In the genomic region with DNA sequence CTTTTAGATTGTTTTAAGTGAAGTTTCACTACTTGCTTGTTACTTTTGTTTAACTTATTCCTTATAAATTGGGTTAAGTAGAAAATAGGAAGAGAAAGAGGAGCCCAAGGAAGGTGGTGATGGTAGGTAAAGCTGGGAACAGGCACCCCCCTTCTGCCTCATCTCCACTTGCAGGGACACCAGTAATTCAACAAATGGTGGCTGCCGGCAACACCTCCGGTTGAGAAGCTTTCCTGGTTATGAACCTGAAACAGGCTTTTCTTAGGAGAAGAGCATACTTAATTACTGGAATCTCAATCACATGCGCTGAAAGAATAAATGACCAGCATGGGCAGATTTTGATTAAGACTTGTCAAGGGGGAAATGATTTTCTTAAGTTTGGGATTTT, we compare ENCODE assay signal across 11 cellular contexts.
A peak's percentile ranks its signal among the peaks of the same experiment; 100 is the strongest.
DNase-seq lines count a peak whose midpoint lies in the region; ATAC-seq and TF ChIP-seq lines count a peak whose summit lies in the region.
"Had no signal": no experiment of that assay in that cellular context is flagged by ENCODE, and none has a peak within 500 bp of the region (broad histone marks: within the 10 kb centered on the region; RNA-seq: fewer than 3 reads in every experiment).

No MANE protein-coding gene starts in this region.

- H2AFZ ChIP-seq in SK-N-SH (ENCODE audit: low read depth) (0 out of 2 replicates have a peak overlapping the region, but pooled peaks have one; percentile 88), smooth muscle cell (ENCODE audit: low read depth) (peak overlapping the region; percentile 31)

- no peak for TF ChIP-seq RAD21 in SK-N-SH (IDR thresholded peaks at IDR 0.05; ENCODE audit: low read length)

- H3K27ac ChIP-seq in SK-N-SH (ENCODE audit: low read depth in 2 of 2, low read length in 1 of 2) = no peak overlapping the region; a peak in 1 of 4 replicates
- peak overlapping the region; percentile 80 for H3K27ac ChIP-seq in SJSA1
- H3K27ac ChIP-seq in endodermal cell (ENCODE audit: low read depth, low read length) = no peak overlapping the region
- H3K27ac ChIP-seq in smooth muscle cell (ENCODE audit: low read depth) = peak overlapping the region; percentile 99
- no peak overlapping the region for H3K27ac ChIP-seq in upper lobe of left lung

- no peaks in the 10 kb centered on the region for H3K27me3 Mint-ChIP-seq in endodermal cell (ENCODE audit: insufficient read depth)

- H3K4me3 Mint-ChIP-seq in endodermal cell = no peak overlapping the region

- no peaks in the 10 kb centered on the region for H4K20me1 ChIP-seq in SK-N-SH (ENCODE audit: insufficient read depth)
- H4K20me1 ChIP-seq in smooth muscle cell (ENCODE audit: low read depth) = no peaks in the 10 kb centered on the region

- H3K4me2 ChIP-seq in SK-N-SH (no peak overlapping the region), smooth muscle cell (peak overlapping the region; percentile 44)

- H3K79me2 ChIP-seq in SK-N-SH (ENCODE audit: insufficient read depth) = no peaks in the 10 kb centered on the region
- H3K79me2 ChIP-seq in smooth muscle cell (ENCODE audit: low read depth) = no peaks in the 10 kb centered on the region

- H3K27me3 ChIP-seq in SK-N-SH (ENCODE audit: insufficient read depth) = no peaks in the 10 kb centered on the region
- no peaks in the 10 kb centered on the region for H3K27me3 ChIP-seq in SJSA1 (replicated peaks)
- no peaks in the 10 kb centered on the region for H3K27me3 ChIP-seq in endodermal cell (ENCODE audit: control insufficient read depth, insufficient read depth, low read length, poor library complexity, severe bottlenecking)
- H3K27me3 ChIP-seq in smooth muscle cell (ENCODE audit: low read depth) = no peaks in the 10 kb centered on the region
- H3K27me3 ChIP-seq in upper lobe of left lung = no peaks in the 10 kb centered on the region

- H3K9me2 ChIP-seq in SK-N-SH = no peaks in the 10 kb centered on the region

- no peaks in the 10 kb centered on the region for H3K9me3 Mint-ChIP-seq in endodermal cell

- H3K36me3 ChIP-seq in SK-N-SH (replicated peaks in 1 of 2; ENCODE audit: control insufficient read depth in 1 of 2, insufficient read depth in 2 of 2, low read length in 1 of 2) = no peaks in the 10 kb centered on the region
- no peaks in the 10 kb centered on the region for H3K36me3 ChIP-seq in SJSA1
- no peaks in the 10 kb centered on the region for H3K36me3 ChIP-seq in endodermal cell (ENCODE audit: control insufficient read depth, insufficient read depth, low read length)
- H3K36me3 ChIP-seq in smooth muscle cell (ENCODE audit: low read depth) = no peaks in the 10 kb centered on the region
- no peaks in the 10 kb centered on the region for H3K36me3 ChIP-seq in upper lobe of left lung

- TF ChIP-seq CTCF in SK-N-SH (IDR thresholded peaks at IDR 0.05) (no peak), endodermal cell (conservative IDR thresholded peaks at IDR 0.05) (no peak), smooth muscle cell (IDR thresholded peaks at IDR 0.05; ENCODE audit: borderline replicate concordance, insufficient read depth, poor library complexity, severe bottlenecking) (no peak), upper lobe of left lung (IDR thresholded peaks at IDR 0.05) (no peak)

- H3K4me3 ChIP-seq in SK-N-SH (ENCODE audit: low read depth in 2 of 2, low read length in 1 of 2) (no peak overlapping the region), SJSA1 (no peak overlapping the region), endodermal cell (ENCODE audit: low read length) (no peak overlapping the region), smooth muscle cell (no peak overlapping the region), upper lobe of left lung (no peak overlapping the region)

- H3K27ac Mint-ChIP-seq in endodermal cell = peak overlapping the region; percentile 66

- POLR2A ChIA-PET in SK-N-SH (lab: Yijun Ruan, JAX) = no interaction called here

- H3K9ac ChIP-seq in SK-N-SH (no peak overlapping the region), endodermal cell (ENCODE audit: extremely low read depth, low read length, poor library complexity, severe bottlenecking) (no peak overlapping the region), smooth muscle cell (ENCODE audit: low read depth) (peak overlapping the region; percentile 88)

- H3F3A ChIP-seq in SK-N-SH (replicated peaks; ENCODE audit: insufficient read depth) (peaks cover 19% of the 10 kb centered on the region), smooth muscle cell (ENCODE audit: low read depth) (peaks cover 36% of the 10 kb centered on the region)

- TF ChIP-seq POLR2A in upper lobe of left lung (IDR thresholded peaks at IDR 0.05) = no peak

- no peaks in the 10 kb centered on the region for H3K36me3 Mint-ChIP-seq in endodermal cell (ENCODE audit: low read depth)

- ATAC-seq in SK-N-SH treated with all-trans-retinoic acid at 6 μM for 48 hours (no peak), HG03025 (IDR thresholded peaks at IDR 0.05; ENCODE audit: low FRiP score, unreplicated experiment) (no peak), upper lobe of left lung (ENCODE audit: low FRiP score in 2 of 2) (no peak)

- H3K9me3 ChIP-seq in SK-N-SH (no peaks in the 10 kb centered on the region), SJSA1 (replicated peaks) (no peaks in the 10 kb centered on the region), endodermal cell (ENCODE audit: control insufficient read depth, low read length) (no peaks in the 10 kb centered on the region), smooth muscle cell (replicated peaks; ENCODE audit: low read depth) (no peaks in the 10 kb centered on the region), upper lobe of left lung (no peaks in the 10 kb centered on the region)

- CTCF ChIA-PET in SK-N-SH (lab: Yijun Ruan, JAX) = no interaction called here

- DNase-seq in SK-N-SH = no peak
- peak in 1 of 2 experiments; percentile 29 for DNase-seq in SJSA1 (ENCODE audit: low read depth in 1 of 2, low spot score in 2 of 2)
- DNase-seq in endodermal cell = no peak
- no peak for DNase-seq in smooth muscle cell (lab: John Stamatoyannopoulos, UW; ENCODE audit: unreplicated experiment)
- DNase-seq in NOMO-1 (lab: John Stamatoyannopoulos, UW; ENCODE audit: unreplicated experiment in 2 of 2) = no peak
- DNase-seq in upper lobe of left lung = no peak
- DNase-seq: GF-D8, NCI-H187, SHP77 treated with DMSO at 0.1 percent for 48 hours had no signal

- TF ChIP-seq EP300 in SK-N-SH (IDR thresholded peaks at IDR 0.05; ENCODE audit: borderline replicate concordance in 1 of 2, low read depth in 1 of 2, low read length in 1 of 2) = no peak
- TF ChIP-seq EP300 in upper lobe of left lung (IDR thresholded peaks at IDR 0.05) = no peak

- 79% methylated on average over 3 of the region's 3 CpGs for WGBS in SK-N-SH (ENCODE audit: low lambda C conversion rate)
- WGBS in endodermal cell (ENCODE audit: insufficient coverage in 1 of 2, insufficient read length in 1 of 2), 2 experiments = 59 to 75% methylated on average over 3 of the region's 3 CpGs
- 75% methylated on average over 3 of the region's 3 CpGs for WGBS in smooth muscle cell (ENCODE audit: low lambda C conversion rate)
- WGBS in upper lobe of left lung, 2 donors = 94 to 96% methylated on average over 3 of the region's 3 CpGs

- H3K4me1 Mint-ChIP-seq in endodermal cell = peaks cover 38% of the 10 kb centered on the region

- H3K4me1 ChIP-seq in SK-N-SH (ENCODE audit: control insufficient read depth in 1 of 2, insufficient read depth in 2 of 2, low read depth in 1 of 2, low read length in 1 of 2) = peaks cover 12 to 23% of the 10 kb centered on the region in 2 experiments; a peak in 3 of 4 replicates
- peaks cover 57% of the 10 kb centered on the region for H3K4me1 ChIP-seq in SJSA1 (replicated peaks)
- H3K4me1 ChIP-seq in endodermal cell (ENCODE audit: control insufficient read depth, insufficient read depth, low read length) = peaks cover 3% of the 10 kb centered on the region
- peaks cover 43% of the 10 kb centered on the region for H3K4me1 ChIP-seq in smooth muscle cell (ENCODE audit: low read depth)
- H3K4me1 ChIP-seq in upper lobe of left lung = peaks cover 15 to 21% (median 17%) of the 10 kb centered on the region in 4 donors

TF ChIP-seq in SK-N-SH, 30 proteins besides CTCF, POLR2A, EP300 and RAD21 (continues in another document):
- TF ChIP-seq TAF1 (IDR thresholded peaks at IDR 0.05; ENCODE audit: borderline replicate concordance, low read depth, low read length) (no peak), GABPA (IDR thresholded peaks at IDR 0.05; ENCODE audit: low read depth) (no peak), FOXM1 (IDR thresholded peaks at IDR 0.05; ENCODE audit: low read depth) (no peak), RCOR1 (IDR thresholded peaks at IDR 0.05; ENCODE audit: low read length) (no peak), YY1 (IDR thresholded peaks at IDR 0.05; ENCODE audit: low read depth) (no peak), TEAD4 (IDR thresholded peaks at IDR 0.05; ENCODE audit: borderline replicate concordance, insufficient read depth) (no peak), NFIC (IDR thresholded peaks at IDR 0.05; ENCODE audit: borderline replicate concordance) (no peak)
- TF ChIP-seq, protein P1, sequence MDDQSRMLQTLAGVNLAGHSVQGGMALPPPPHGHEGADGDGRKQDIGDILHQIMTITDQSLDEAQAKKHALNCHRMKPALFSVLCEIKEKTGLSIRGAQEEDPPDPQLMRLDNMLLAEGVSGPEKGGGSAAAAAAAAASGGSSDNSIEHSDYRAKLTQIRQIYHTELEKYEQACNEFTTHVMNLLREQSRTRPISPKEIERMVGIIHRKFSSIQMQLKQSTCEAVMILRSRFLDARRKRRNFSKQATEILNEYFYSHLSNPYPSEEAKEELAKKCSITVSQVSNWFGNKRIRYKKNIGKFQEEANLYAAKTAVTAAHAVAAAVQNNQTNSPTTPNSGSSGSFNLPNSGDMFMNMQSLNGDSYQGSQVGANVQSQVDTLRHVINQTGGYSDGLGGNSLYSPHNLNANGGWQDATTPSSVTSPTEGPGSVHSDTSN (IDR thresholded peaks at IDR 0.05) = no peak

TF ChIP-seq in SK-N-SH treated with all-trans-retinoic acid at 6 μM for 48 hours, 23 proteins besides CTCF, POLR2A, EP300 and RAD21:
- TF ChIP-seq ESRRG (CRISPR knock-in tag; IDR thresholded peaks at IDR 0.05) (no peak), GLIS3 (CRISPR knock-in tag; IDR thresholded peaks at IDR 0.05) (no peak), OSR1 (CRISPR knock-in tag; IDR thresholded peaks at IDR 0.05) (no peak), ZC3H10 (CRISPR knock-in tag; IDR thresholded peaks at IDR 0.05) (no peak), BACH2 (CRISPR knock-in tag; IDR thresholded peaks at IDR 0.05; ENCODE audit: borderline replicate concordance) (no peak), ZNF8 (CRISPR knock-in tag; IDR thresholded peaks at IDR 0.05) (no peak), ZFP30 (CRISPR knock-in tag; IDR thresholded peaks at IDR 0.05) (no peak), ISL1 (CRISPR knock-in tag; IDR thresholded peaks at IDR 0.05) (no peak)

Comparison
In these comparisons a context has a peak if more than half of its experiments do, and no peak if none do; other contexts are left out.
1. H3K27ac ChIP-seq: peak in SJSA1 (single experiment) and smooth muscle cell (single experiment); none in SK-N-SH (0 of 2), endodermal cell (single experiment) and upper lobe of left lung (0 of 4).